In genomic region chr2:129010262-129010661, GRCh38 we compare ENCODE assay signal across 20 cellular contexts.
DNase-seq lines count a peak whose midpoint lies in the region; ATAC-seq and TF ChIP-seq lines count a peak whose summit lies in the region.
"Had no signal": no experiment of that assay in that cellular context is flagged by ENCODE, and none has a peak within 500 bp of the region (broad histone marks: within the 10 kb centered on the region; RNA-seq: fewer than 3 reads in every experiment).

No MANE protein-coding gene starts in this region.

- DNase-seq in hepatocyte (ENCODE audit: low spot score) (no peak), NCI-H510A (lab: John Stamatoyannopoulos, UW) (no peak)
- DNase-seq: 8988T; ACHN; BE2C; C1 segment of cervical spinal cord; CD4-positive, alpha-beta memory T cell; CD4-positive, CD25-positive, alpha-beta regulatory T cell; CD8-positive, alpha-beta memory T cell; COR-L47; DMS 273 treated with DMSO at 0.1 percent for 48 hours; DMS153; DMS53; DMS79; DND-41; EL; GDM1 had no signal

- no peaks in the 10 kb centered on the region for H3F3A ChIP-seq in Loucy (ENCODE audit: low read depth)

- 81% methylated on average over 5 of the region's 5 CpGs for WGBS in hepatocyte (ENCODE audit: low lambda C conversion rate, missing lambda C conversion rate)

- H2AFZ ChIP-seq in Loucy (ENCODE audit: low read length) = peak overlapping the region; percentile 45; the same call in 1 of the 2 replicates
- no peak overlapping the region for H2AFZ ChIP-seq in hepatocyte

- H3K9ac ChIP-seq in BLaER1 treated with 17β-estradiol and CSF1 and Interleukin-3, amounts not matched to agents 10 nM and 100 nM = no peak overlapping the region
- peak overlapping the region; percentile 46 for H3K9ac ChIP-seq in Loucy (ENCODE audit: low read depth, low read length, poor library complexity, severe bottlenecking)

- H3K4me1 ChIP-seq in BLaER1 treated with 17β-estradiol and CSF1 and Interleukin-3, amounts not matched to agents 10 nM and 100 nM = peaks cover 0 to 72% (median 41%) of the 10 kb centered on the region in 10 experiments; a peak in 15 of 20 replicates
- H3K4me1 ChIP-seq in Loucy (ENCODE audit: insufficient read depth, low read length, poor library complexity, severe bottlenecking) (peaks cover 32% of the 10 kb centered on the region), hepatocyte (ENCODE audit: insufficient read depth) (no peaks in the 10 kb centered on the region)
- H3K4me1 ChIP-seq: BE2C had no signal

- H3K27ac ChIP-seq in BLaER1 treated with 17β-estradiol and CSF1 and Interleukin-3, amounts not matched to agents 10 nM and 100 nM = peak overlapping the region in 2 of 11 experiments; percentile 65 to 83; a peak in 1 of 22 replicates
- no peak overlapping the region for H3K27ac ChIP-seq in hepatocyte

- H3K79me2 ChIP-seq in Loucy (ENCODE audit: insufficient read depth, low read length) (no peaks in the 10 kb centered on the region), hepatocyte (no peaks in the 10 kb centered on the region)

- H3K9me3 ChIP-seq in BLaER1 treated with 17β-estradiol and CSF1 and Interleukin-3, amounts not matched to agents 10 nM and 100 nM (replicated peaks in 1 of 11) = peaks cover 0 to 8% (median 0%) of the 10 kb centered on the region in 11 experiments; a peak in 2 of 22 replicates
- no peaks in the 10 kb centered on the region for H3K9me3 ChIP-seq in Loucy (ENCODE audit: insufficient read depth, low read depth, low read length)
- no peaks in the 10 kb centered on the region for H3K9me3 ChIP-seq in hepatocyte (ENCODE audit: low read depth)
- H3K9me3 ChIP-seq: BE2C had no signal

- TF ChIP-seq CTCF in Loucy (conservative IDR thresholded peaks at IDR 0.05; ENCODE audit: low read length) = no peak
- no peak for TF ChIP-seq CTCF in hepatocyte (IDR thresholded peaks at IDR 0.05; ENCODE audit: poor library complexity)

- H3K4me2 ChIP-seq in BLaER1 treated with 17β-estradiol and CSF1 and Interleukin-3, amounts not matched to agents 10 nM and 100 nM = peak overlapping the region in 7 of 11 experiments; percentile 46 to 79 (median 71); a peak in 10 of 22 replicates
- peak overlapping the region; percentile 19 for H3K4me2 ChIP-seq in Loucy (ENCODE audit: low read depth, low read length, poor library complexity, severe bottlenecking)
- H3K4me2 ChIP-seq in hepatocyte = no peak overlapping the region

- H3K9me2 ChIP-seq in Loucy (replicated peaks; ENCODE audit: low read depth, low read length) (no peaks in the 10 kb centered on the region), hepatocyte (replicated peaks; ENCODE audit: insufficient read depth) (no peaks in the 10 kb centered on the region)

- no peaks in the 10 kb centered on the region for H4K20me1 ChIP-seq in BLaER1 treated with 17β-estradiol and CSF1 and Interleukin-3, amounts not matched to agents 10 nM and 100 nM
- H4K20me1 ChIP-seq in Loucy (ENCODE audit: insufficient read depth, low read length, poor library complexity, severe bottlenecking) (no peaks in the 10 kb centered on the region), hepatocyte (ENCODE audit: insufficient read depth, poor library complexity, severe bottlenecking) (no peaks in the 10 kb centered on the region)

- no peak for ATAC-seq in HG03045 (IDR thresholded peaks at IDR 0.05; ENCODE audit: unreplicated experiment)

- H3K36me3 ChIP-seq in BLaER1 treated with 17β-estradiol and CSF1 and Interleukin-3, amounts not matched to agents 10 nM and 100 nM = no peaks in the 10 kb centered on the region
- H3K36me3 ChIP-seq in Loucy (ENCODE audit: insufficient read depth, low read length) (no peaks in the 10 kb centered on the region), hepatocyte (replicated peaks; ENCODE audit: insufficient read depth, low read depth) (no peaks in the 10 kb centered on the region)
- H3K36me3 ChIP-seq: BE2C had no signal

- H3K4me3 ChIP-seq in BLaER1 treated with 17β-estradiol and CSF1 and Interleukin-3, amounts not matched to agents 10 nM and 100 nM = no peak overlapping the region
- H3K4me3 ChIP-seq in Loucy (ENCODE audit: low read length, poor library complexity, severe bottlenecking) (no peak overlapping the region), hepatocyte (no peak overlapping the region)

- H3K27me3 ChIP-seq in BLaER1 treated with 17β-estradiol and CSF1 and Interleukin-3, amounts not matched to agents 10 nM and 100 nM = no peaks in the 10 kb centered on the region
- no peaks in the 10 kb centered on the region for H3K27me3 ChIP-seq in Loucy (ENCODE audit: insufficient read depth, low read length, poor library complexity, severe bottlenecking)
- peaks cover 3% of the 10 kb centered on the region for H3K27me3 ChIP-seq in hepatocyte
- H3K27me3 ChIP-seq: BE2C had no signal
